In genomic region chr2:46669996-46670793, GRCh38 we compare ENCODE assay signal across 17 cellular contexts. TPM values are rescaled to one million over a fixed set of nuclear protein-coding genes. Genes with fewer than 3 reads are reported as not detected.
DNase-seq lines count a peak whose midpoint lies in the region; ATAC-seq, FAIRE-seq and TF ChIP-seq lines count a peak whose summit lies in the region.
"Had no signal": no experiment of that assay in that cellular context is flagged by ENCODE, and none has a peak within 500 bp of the region (broad histone marks: within the 10 kb centered on the region; RNA-seq: fewer than 3 reads in every experiment).

No MANE protein-coding gene starts in this region.

- no peak overlapping the region for H3K9ac ChIP-seq in astrocyte (ENCODE audit: low read length)
- H3K9ac ChIP-seq in keratinocyte (ENCODE audit: control insufficient read depth, extremely low read depth, insufficient read depth, low read length): no peak overlapping the region

- no peaks in the 10 kb centered on the region for H3K36me3 ChIP-seq in astrocyte (ENCODE audit: insufficient read depth, low read length)
- H3K36me3 ChIP-seq in keratinocyte (ENCODE audit: control insufficient read depth in 2 of 2, extremely low read depth in 1 of 2, insufficient read depth in 2 of 2, low read length in 2 of 2): no peaks in the 10 kb centered on the region

- H3K9me3 ChIP-seq in astrocyte (ENCODE audit: insufficient read depth, low read depth, low read length) (no peaks in the 10 kb centered on the region), keratinocyte (ENCODE audit: control insufficient read depth, low read depth, low read length) (no peaks in the 10 kb centered on the region)
- H3K9me3 ChIP-seq: body of pancreas had no signal

- peak overlapping the region; percentile 45 for H3K4me2 ChIP-seq in astrocyte (ENCODE audit: low read length)
- no peak overlapping the region for H3K4me2 ChIP-seq in keratinocyte (ENCODE audit: control insufficient read depth, extremely low read depth, insufficient read depth, low read depth, low read length)

- dilution Hi-C loops in keratinocyte (cut with MboI; ENCODE audit: extremely low pct_ligation_motif_present, low sequenced_read_pairs): no loop called here

- DNase-seq in AG10803 (ENCODE audit: low read depth) (peak; percentile 83), HS-5 (ENCODE audit: low read depth) (peak; percentile 38), astrocyte (ENCODE audit: low read depth) (peak; percentile 79), keratinocyte (ENCODE audit: low read depth, low spot score) (no peak), nephron progenitor cell (no peak), T1000 (lab: John Stamatoyannopoulos, UW) (no peak), foreskin melanocyte (no peak)
- DNase-seq: activated CD4-positive, alpha-beta T cell treated with anti-CD3 and anti-CD28 coated beads, Interleukin-2, amount 10 ng/mL, durations not matched to agents 7 days and 5 days; AML-193; body of pancreas; KBM-7; mesendoderm; NCI-H1694 treated with DMSO at 0.1 percent for 48 hours; stimulated activated CD4-positive, alpha-beta T cell treated with anti-CD3 and anti-CD28 coated beads, Interleukin-1b, Interleukin-23, amount 100 ng/mL, for 48 hours had no signal

- H3K27ac ChIP-seq in astrocyte (ENCODE audit: low read depth, low read length): peak overlapping the region; percentile 35
- no peak overlapping the region for H3K27ac ChIP-seq in keratinocyte (ENCODE audit: control insufficient read depth, insufficient read depth, low read length)
- H3K27ac ChIP-seq: body of pancreas had no signal

- H3K9me3 Mint-ChIP-seq in astrocyte (ENCODE audit: unreplicated experiment) (peaks cover 3% of the 10 kb centered on the region), nephron progenitor cell (peaks cover 3% of the 10 kb centered on the region)

- H3K4me3 Mint-ChIP-seq in astrocyte (ENCODE audit: unreplicated experiment) (no peak overlapping the region), nephron progenitor cell (no peak overlapping the region)
- H3K4me3 Mint-ChIP-seq: activated CD4-positive, alpha-beta T cell treated with anti-CD3 and anti-CD28 coated beads, Interleukin-2, amount 10 ng/mL, durations not matched to agents 7 days and 5 days; activated T-helper 1 cell treated with anti-CD3 and anti-CD28 coated beads, Interleukin-12 subunit alpha, Interleukin-12 subunit beta, Interleukin-2, Interleukin-4 antibody, amounts not matched to agents 30 ng/mL and 10 ng/mL and 1 ng/mL, durations not matched to agents 14 hours and 24 hours and 36 hours had no signal

- FAIRE-seq in astrocyte (lab: Jason Lieb, UNC) (peak; percentile 92), keratinocyte (lab: Jason Lieb, UNC) (peak; percentile 9)
- FAIRE-seq: endometrium had no signal

- H3K27ac Mint-ChIP-seq in astrocyte (ENCODE audit: unreplicated experiment) (no peak overlapping the region), nephron progenitor cell (no peak overlapping the region)
- H3K27ac Mint-ChIP-seq: activated CD4-positive, alpha-beta T cell treated with anti-CD3 and anti-CD28 coated beads, Interleukin-2, amount 10 ng/mL, durations not matched to agents 7 days and 5 days; activated T-helper 1 cell treated with anti-CD3 and anti-CD28 coated beads, Interleukin-12 subunit alpha, Interleukin-12 subunit beta, Interleukin-2, Interleukin-4 antibody, amounts not matched to agents 30 ng/mL and 10 ng/mL and 1 ng/mL, durations not matched to agents 14 hours and 24 hours and 36 hours had no signal

- H3K36me3 Mint-ChIP-seq in astrocyte (ENCODE audit: low read depth, unreplicated experiment): no peaks in the 10 kb centered on the region
- peaks cover 3% of the 10 kb centered on the region for H3K36me3 Mint-ChIP-seq in nephron progenitor cell (ENCODE audit: low read depth)

- peaks cover 11% of the 10 kb centered on the region for H3K4me1 Mint-ChIP-seq in astrocyte (ENCODE audit: low read depth, unreplicated experiment)
- no peaks in the 10 kb centered on the region for H3K4me1 Mint-ChIP-seq in nephron progenitor cell
- H3K4me1 Mint-ChIP-seq: activated CD4-positive, alpha-beta T cell treated with anti-CD3 and anti-CD28 coated beads, Interleukin-2, amount 10 ng/mL, durations not matched to agents 7 days and 5 days had no signal

- H3K9me1 ChIP-seq in keratinocyte (ENCODE audit: control insufficient read depth, extremely low read depth, insufficient read depth, low read length): no peaks in the 10 kb centered on the region

- H2AFZ ChIP-seq in astrocyte (ENCODE audit: low read depth, low read length) (no peak overlapping the region), keratinocyte (ENCODE audit: control insufficient read depth, low read length) (no peak overlapping the region)

- no peaks in the 10 kb centered on the region for H4K20me1 ChIP-seq in astrocyte (ENCODE audit: insufficient read depth, low read length)
- no peaks in the 10 kb centered on the region for H4K20me1 ChIP-seq in keratinocyte (ENCODE audit: control insufficient read depth, extremely low read depth, insufficient read depth, low read length)

- H3K4me3 ChIP-seq in AG10803 (ENCODE audit: low read length) (no peak overlapping the region), astrocyte (ENCODE audit: insufficient read depth, low read depth, low read length) (no peak overlapping the region), keratinocyte (ENCODE audit: control insufficient read depth in 2 of 3, extremely low read depth in 1 of 3, insufficient read depth in 2 of 3, low read depth in 1 of 3, low read length in 3 of 3) (no peak overlapping the region)
- H3K4me3 ChIP-seq: body of pancreas had no signal

- H3K27me3 ChIP-seq in astrocyte (ENCODE audit: insufficient read depth, low read length): no peaks in the 10 kb centered on the region
- no peaks in the 10 kb centered on the region for H3K27me3 ChIP-seq in keratinocyte (ENCODE audit: control insufficient read depth, extremely low read depth, insufficient read depth, low read length)
- H3K27me3 ChIP-seq: body of pancreas had no signal

- no peak for TF ChIP-seq CTCF in AG10803 (conservative IDR thresholded peaks at IDR 0.05; ENCODE audit: low read length)
- no peak for TF ChIP-seq CTCF in astrocyte (IDR thresholded peaks at IDR 0.05; ENCODE audit: insufficient read depth, low read depth, low read length)
- TF ChIP-seq CTCF in keratinocyte (optimal IDR thresholded peaks at IDR 0.05 in 1 of 3, IDR thresholded peaks at IDR 0.05 in 1 of 3, conservative IDR thresholded peaks at IDR 0.05 in 1 of 3; ENCODE audit: extremely low read depth in 1 of 3, insufficient read depth in 2 of 3, low read length in 3 of 3): no peak
- no peak for TF ChIP-seq CTCF in nephron progenitor cell (IDR thresholded peaks at IDR 0.05)

- peaks cover 10% of the 10 kb centered on the region for H3K4me1 ChIP-seq in astrocyte (ENCODE audit: insufficient read depth, low read length)
- no peaks in the 10 kb centered on the region for H3K4me1 ChIP-seq in keratinocyte (ENCODE audit: control insufficient read depth, extremely low read depth, insufficient read depth, low read length)
- H3K4me1 ChIP-seq: body of pancreas had no signal

- no peaks in the 10 kb centered on the region for H3K27me3 Mint-ChIP-seq in astrocyte (ENCODE audit: low read depth, unreplicated experiment)
- H3K27me3 Mint-ChIP-seq in nephron progenitor cell (ENCODE audit: low read depth, poor library complexity): peaks cover 3% of the 10 kb centered on the region

- no peak for ATAC-seq in HG02884 (IDR thresholded peaks at IDR 0.05; ENCODE audit: unreplicated experiment)
- ATAC-seq: body of pancreas had no signal

- H3K79me2 ChIP-seq in astrocyte (ENCODE audit: insufficient read depth, low read length) (no peaks in the 10 kb centered on the region), keratinocyte (ENCODE audit: control insufficient read depth, insufficient read depth, low read length) (no peaks in the 10 kb centered on the region)

RNA-seq across cellular contexts. Expression of gene SOCS5, which starts 28.9 kb away (rescaled TPM):
- total RNA-seq in astrocyte: 16.5 TPM in 2 replicates
- polyA plus RNA-seq in keratinocyte: 6.8 to 11.1 TPM (median 8.3 TPM) in 3 replicates
- polyA plus RNA-seq in keratinocyte (2011; ENCODE audit: low read depth): 7.2 TPM
- polyA plus RNA-seq in keratinocyte (2011; cell fraction: cytosol; rRNA removed): 4.8 and 9.1 TPM in 2 replicates
- polyA plus RNA-seq in keratinocyte (2011; cell fraction: nucleus; rRNA removed): 8.8 and 10.6 TPM in 2 replicates
- 5.8 and 7.5 TPM in 2 replicates for polyA plus RNA-seq in keratinocyte (2012; ENCODE audit: low replicate concordance)
- polyA minus RNA-seq in keratinocyte: 6.2 to 17.9 TPM (median 11.2 TPM) in 3 replicates
- polyA minus RNA-seq in keratinocyte (2011; cell fraction: cytosol; rRNA and poly(A)+ RNA removed): 7.3 TPM
- 7.5 and 12.9 TPM in 2 replicates for polyA minus RNA-seq in keratinocyte (2011; cell fraction: nucleus; rRNA and poly(A)+ RNA removed)

RNA-seq across cellular contexts. Expression of gene CRIPT, which starts 53.2 kb away (rescaled TPM):
- total RNA-seq in astrocyte: 17.2 and 18.5 TPM in 2 replicates
- polyA plus RNA-seq in keratinocyte: 3.9 to 7.6 TPM (median 4.6 TPM) in 3 replicates
- 4.5 TPM for polyA plus RNA-seq in keratinocyte (2011; ENCODE audit: low read depth)
- 4.2 and 8.2 TPM in 2 replicates for polyA plus RNA-seq in keratinocyte (2011; cell fraction: cytosol; rRNA removed)
- 1.6 and 3.5 TPM in 2 replicates for polyA plus RNA-seq in keratinocyte (2011; cell fraction: nucleus; rRNA removed)
- 5.4 and 12.2 TPM in 2 replicates for polyA plus RNA-seq in keratinocyte (2012; ENCODE audit: low replicate concordance)
- polyA minus RNA-seq in keratinocyte: 1.2 to 5.4 TPM (median 2.5 TPM) in 3 replicates
- 4.6 TPM for polyA minus RNA-seq in keratinocyte (2011; cell fraction: cytosol; rRNA and poly(A)+ RNA removed)
- polyA minus RNA-seq in keratinocyte (2011; cell fraction: nucleus; rRNA and poly(A)+ RNA removed): 1.1 and 3.4 TPM in 2 replicates

RNA-seq across cellular contexts. Expression of gene PIGF, which starts 53.4 kb away (rescaled TPM):
- 21.0 and 21.4 TPM in 2 replicates for total RNA-seq in astrocyte
- polyA plus RNA-seq in keratinocyte: 25.7 to 56.3 TPM (median 52.7 TPM) in 3 replicates
- polyA plus RNA-seq in keratinocyte (2011; ENCODE audit: low read depth): 11.8 TPM
- 20.8 and 37.8 TPM in 2 replicates for polyA plus RNA-seq in keratinocyte (2011; cell fraction: cytosol; rRNA removed)
- 32.3 and 43.7 TPM in 2 replicates for polyA plus RNA-seq in keratinocyte (2011; cell fraction: nucleus; rRNA removed)
- polyA plus RNA-seq in keratinocyte (2012; ENCODE audit: low replicate concordance): 22.4 and 26.8 TPM in 2 replicates
- 8.7 to 29.4 TPM (median 19.3 TPM) in 3 replicates for polyA minus RNA-seq in keratinocyte
- polyA minus RNA-seq in keratinocyte (2011; cell fraction: cytosol; rRNA and poly(A)+ RNA removed): 10.9 TPM
- polyA minus RNA-seq in keratinocyte (2011; cell fraction: nucleus; rRNA and poly(A)+ RNA removed): 15.4 and 28.5 TPM in 2 replicates

Comparison
In these comparisons a context has a peak if more than half of its experiments do, and no peak if none do; other contexts are left out.
1. DNase-seq: peak in AG10803 (single experiment), HS-5 (single experiment) and astrocyte (single experiment); none in keratinocyte (single experiment), nephron progenitor cell (single experiment), T1000 (single experiment) and foreskin melanocyte (single experiment).